8 cellular contexts compared by ENCODE assay signal in the genomic region with DNA sequence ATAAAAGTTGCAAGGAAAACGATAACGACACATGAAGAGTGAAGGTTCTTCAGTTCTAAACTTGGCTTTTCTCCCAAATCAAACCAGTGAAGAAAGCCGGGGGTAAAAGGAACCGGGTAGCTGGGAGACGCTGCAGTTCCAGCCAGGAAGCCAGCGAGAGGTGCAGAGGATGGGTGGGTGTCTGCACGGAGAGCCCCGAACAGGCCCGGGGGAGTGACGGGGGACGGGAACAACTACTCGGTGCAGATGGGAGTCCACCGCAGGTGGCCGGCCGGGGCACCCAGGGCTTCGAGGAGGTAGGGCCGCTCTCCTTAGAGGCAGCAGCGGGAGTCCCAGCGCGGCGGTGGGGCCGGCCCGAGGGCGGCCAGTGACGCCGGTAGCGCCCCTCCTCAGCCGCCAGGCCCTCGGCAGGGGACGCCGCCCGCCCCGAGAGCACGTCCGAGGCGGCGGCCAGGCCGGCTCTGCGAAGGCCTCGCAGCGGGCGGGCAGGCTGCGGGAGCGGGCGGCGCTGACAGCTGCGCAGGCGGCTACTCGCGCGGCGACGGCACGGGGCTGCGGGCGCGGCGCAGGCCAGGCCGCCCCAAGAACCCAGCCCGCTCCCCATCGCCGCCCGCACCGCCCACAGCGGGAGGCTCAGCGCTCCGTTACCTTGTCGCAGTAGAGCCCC. TPM values are rescaled to one million over a fixed set of nuclear protein-coding genes. Genes with fewer than 3 reads are reported as not detected.
DNase-seq lines count a peak whose midpoint lies in the region; ATAC-seq and TF ChIP-seq lines count a peak whose summit lies in the region.

No MANE protein-coding gene starts in this region.

- H3K27me3 ChIP-seq in HUES64 (ENCODE audit: insufficient read depth, low read length), result no peaks in the 10 kb centered on the region
- no peaks in the 10 kb centered on the region for H3K27me3 ChIP-seq in dorsolateral prefrontal cortex

- H3K4me3 ChIP-seq in HUES64 (ENCODE audit: low read length) (peak overlapping the region; percentile 76), WI38 (ENCODE audit: low read depth, low read length) (peak overlapping the region; percentile 86), dorsolateral prefrontal cortex (peak overlapping the region; percentile 64 to 90 (median 80))

- intact Hi-C loops in dorsolateral prefrontal cortex (cut with DNase I), result loop anchor here (1.0 to 10.0 kb wide), 7 partner anchors 27 to 652 kb away; partner anchors contain the start of genes CPEB2 (in 2 of the 2), FAM200B (in 2 of the 2) and TAPT1 (in 1 of the 2)

- TF ChIP-seq CTCF in WI38 (IDR thresholded peaks at IDR 0.05; ENCODE audit: low read depth, low read length) (no peak), dorsolateral prefrontal cortex (IDR thresholded peaks at IDR 0.05 in 54 of 56, conservative IDR thresholded peaks at IDR 0.05 in 2 of 56; ENCODE audit: low read depth in 1 of 56, partially characterized antibody in 56 of 56) (peak in 8 of 56 donors; percentile 1 to 35 (median 8))

- peaks cover 39% of the 10 kb centered on the region for H3K4me1 ChIP-seq in HUES64 (ENCODE audit: insufficient read depth, low read length)

- peak overlapping the region; percentile 99 for H3K9ac ChIP-seq in HUES64 (ENCODE audit: low read depth, low read length)

- no peaks in the 10 kb centered on the region for H3K9me3 ChIP-seq in HUES64 (ENCODE audit: insufficient read depth, low read depth, low read length)

- H3K36me3 ChIP-seq in HUES64 (ENCODE audit: insufficient read depth, low read length), result peaks cover 14% of the 10 kb centered on the region; the same call in 1 of the 2 replicates

- WGBS in HUES64, result under 1% methylated on average over 68 of the region's 68 CpGs

- peak; percentile 52 for DNase-seq in ELF-1 (ENCODE audit: low read depth, low spot score)
- DNase-seq in dorsolateral prefrontal cortex, result peak; percentile 32 to 73 (median 48)
- peak; percentile 47 to 51 for DNase-seq in lung microvascular endothelial cell (ENCODE audit: low read depth in 2 of 2)
- peak; percentile 16 for DNase-seq in stimulated activated CD8-positive, alpha-beta memory T cell treated with anti-CD3 and anti-CD28 coated beads, Interleukin-12 subunit alpha, Interleukin-12 subunit beta, amount 100 ng/mL, for 24 hours (ENCODE audit: extremely low read depth)
- no peak for DNase-seq in DMS114 treated with DMSO at 0.1 percent for 48 hours (lab: John Stamatoyannopoulos, UW; ENCODE audit: unreplicated experiment)

- H3K27ac ChIP-seq in HUES64 (ENCODE audit: low read depth, low read length) (peak overlapping the region; percentile 90), dorsolateral prefrontal cortex (peak overlapping the region; percentile 82 to 100 (median 100))

- ATAC-seq in GM21529 (IDR thresholded peaks at IDR 0.05; ENCODE audit: unreplicated experiment), result peak; percentile 50

RNA-seq across cellular contexts. Expression of gene FBXL5, which starts 0.5 kb away (rescaled TPM):
- 47.1 TPM for polyA plus RNA-seq in HUES64 (2013, experiment 1 of 2)
- polyA plus RNA-seq in HUES64 (2013, experiment 2 of 2), result 51.2 TPM
- total RNA-seq in dorsolateral prefrontal cortex (100 to 1,000 TPM in 33 of 120 experiments, 10 to 100 TPM in 87; 72.7 to 124 (median 93.8) TPM), lung microvascular endothelial cell (68.4 and 97.8 TPM in 2 replicates)

RNA-seq across cellular contexts. Expression of gene FAM200B, which starts 26.9 kb away (rescaled TPM):
- 26.5 TPM for polyA plus RNA-seq in HUES64 (2013, experiment 1 of 2)
- 27.7 TPM for polyA plus RNA-seq in HUES64 (2013, experiment 2 of 2)
- total RNA-seq in dorsolateral prefrontal cortex (10 to 100 TPM; 44.8 to 87.8 (median 59.0) TPM), lung microvascular endothelial cell (19.2 and 28.4 TPM in 2 replicates)

RNA-seq across cellular contexts. Expression of gene BST1, which starts 48.2 kb away (rescaled TPM):
- polyA plus RNA-seq in HUES64 (2013, experiment 1 of 2), result 0.45 TPM
- 0.82 TPM for polyA plus RNA-seq in HUES64 (2013, experiment 2 of 2)
- 1 to 10 TPM in 101 of 120 experiments, under 1 TPM in 19; 0.48 to 5.2 (median 1.9) TPM for total RNA-seq in dorsolateral prefrontal cortex
- total RNA-seq in lung microvascular endothelial cell, result 44.7 and 59.3 TPM in 2 replicates
